9 cellular contexts compared by ENCODE assay signal in the genomic region with DNA sequence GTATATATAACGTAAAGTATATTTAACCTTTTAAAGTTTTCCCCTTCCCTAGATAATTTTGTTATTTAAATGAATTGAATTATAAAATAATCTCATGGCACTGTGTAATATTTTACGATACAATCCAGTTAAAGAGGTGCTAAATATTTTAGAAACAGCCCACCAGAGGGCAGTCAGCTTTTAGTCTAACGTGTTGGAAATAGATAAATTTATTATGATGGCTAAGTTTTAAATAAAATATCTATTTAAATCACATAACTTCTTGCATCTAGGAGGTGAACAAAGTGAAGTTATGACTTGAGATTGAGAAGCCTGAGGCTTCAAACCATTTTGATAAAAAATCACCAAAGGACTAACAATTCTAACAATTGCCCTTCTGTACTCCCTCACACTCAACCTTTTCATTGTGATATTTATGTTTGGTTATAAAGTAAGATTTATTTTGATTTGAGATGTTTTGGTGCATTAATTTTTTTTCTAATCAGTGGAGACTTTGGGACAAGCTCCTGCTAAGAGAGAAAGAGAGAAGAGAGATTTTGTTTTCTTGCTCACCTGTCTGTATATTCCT.
DNase-seq lines count a peak whose midpoint lies in the region; FAIRE-seq and TF ChIP-seq lines count a peak whose summit lies in the region.
"Had no signal": no experiment of that assay in that cellular context is flagged by ENCODE, and none has a peak within 500 bp of the region (broad histone marks: within the 10 kb centered on the region; RNA-seq: fewer than 3 reads in every experiment).

No MANE protein-coding gene starts in this region.

- TF ChIP-seq CTCF in endodermal cell (conservative IDR thresholded peaks at IDR 0.05) (peak; percentile 77), parathyroid adenoma (IDR thresholded peaks at IDR 0.05) (peak; percentile 69), suprapubic skin (IDR thresholded peaks at IDR 0.05) (no peak)

- no peak overlapping the region for H3K27ac Mint-ChIP-seq in endodermal cell

- H3K4me3 ChIP-seq in endodermal cell (ENCODE audit: low read length), result no peak overlapping the region
- no peak overlapping the region for H3K4me3 ChIP-seq in parathyroid adenoma (ENCODE audit: low read depth, low read length)
- H3K4me3 ChIP-seq in suprapubic skin, result no peak overlapping the region
- H3K4me3 ChIP-seq: BLaER1 had no signal

- no peaks in the 10 kb centered on the region for H3K36me3 ChIP-seq in endodermal cell (ENCODE audit: control insufficient read depth, insufficient read depth, low read length)
- H3K36me3 ChIP-seq in parathyroid adenoma (ENCODE audit: control insufficient read depth, insufficient read depth, low read length), result no peaks in the 10 kb centered on the region
- no peaks in the 10 kb centered on the region for H3K36me3 ChIP-seq in suprapubic skin
- H3K36me3 ChIP-seq: BLaER1 had no signal

- TF ChIP-seq EP300 in Ishikawa (IDR thresholded peaks at IDR 0.05; ENCODE audit: borderline replicate concordance), result no peak
- no peak for TF ChIP-seq EP300 in suprapubic skin (IDR thresholded peaks at IDR 0.05)

- H3K9me3 ChIP-seq in endodermal cell (ENCODE audit: control insufficient read depth, low read length), result no peaks in the 10 kb centered on the region
- H3K9me3 ChIP-seq in parathyroid adenoma (ENCODE audit: control insufficient read depth, low read length), result no peaks in the 10 kb centered on the region
- H3K9me3 ChIP-seq in suprapubic skin, result no peaks in the 10 kb centered on the region
- H3K9me3 ChIP-seq: BLaER1 had no signal

- TF ChIP-seq RAD21 in Ishikawa (IDR thresholded peaks at IDR 0.05; ENCODE audit: low read depth), result peak; percentile 60

- H3K9ac ChIP-seq in endodermal cell (ENCODE audit: extremely low read depth, low read length, poor library complexity, severe bottlenecking) (no peak overlapping the region), parathyroid adenoma (no peak overlapping the region)
- H3K9ac ChIP-seq: BLaER1 had no signal

- H3K4me1 Mint-ChIP-seq in endodermal cell, result peaks cover 22% of the 10 kb centered on the region

- FAIRE-seq in RCC 7860 (lab: Jason Lieb, UNC), result peak; percentile 93

- whole genome bisulfite sequencing in endodermal cell (ENCODE audit: insufficient coverage in 1 of 2, insufficient read length in 1 of 2), 2 experiments, result 78% methylated on average over 1 of the region's 3 CpGs; no CpG with 5 or more reads in 1 of the 2 experiments
- 11% methylated on average over 3 of the region's 3 CpGs for WGBS in suprapubic skin

- H3K27me3 ChIP-seq in endodermal cell (ENCODE audit: control insufficient read depth, insufficient read depth, low read length, poor library complexity, severe bottlenecking) (peaks cover 37% of the 10 kb centered on the region), parathyroid adenoma (ENCODE audit: control insufficient read depth, insufficient read depth, low read length) (no peaks in the 10 kb centered on the region), suprapubic skin (peaks cover 35% of the 10 kb centered on the region)
- H3K27me3 ChIP-seq: BLaER1 had no signal

- H3K9me3 Mint-ChIP-seq in endodermal cell, result no peaks in the 10 kb centered on the region

- H3K4me2 ChIP-seq in parathyroid adenoma (ENCODE audit: low read length), result no peak overlapping the region
- H3K4me2 ChIP-seq: BLaER1 had no signal

- H3K79me2 ChIP-seq in parathyroid adenoma, result no peaks in the 10 kb centered on the region

- H3K4me1 ChIP-seq in endodermal cell (ENCODE audit: control insufficient read depth, insufficient read depth, low read length) (peaks cover 10% of the 10 kb centered on the region), parathyroid adenoma (no peaks in the 10 kb centered on the region), suprapubic skin (no peaks in the 10 kb centered on the region)

- no peak overlapping the region for H2AFZ ChIP-seq in parathyroid adenoma

- no peaks in the 10 kb centered on the region for H3K36me3 Mint-ChIP-seq in endodermal cell (ENCODE audit: low read depth)

- peak; percentile 29 for DNase-seq in NCI-H1436 (lab: John Stamatoyannopoulos, UW)
- DNase-seq in NCI-H1436 treated with DMSO at 0.1 percent for 48 hours (lab: John Stamatoyannopoulos, UW), result no peak
- DNase-seq in RCC 7860 (ENCODE audit: low spot score), result peak; percentile 30
- no peak for DNase-seq in endodermal cell
- DNase-seq in suprapubic skin (ENCODE audit: low spot score in 2 of 2), result no peak
- DNase-seq in effector CD8-positive, alpha-beta T cell (lab: John Stamatoyannopoulos, UW), result no peak

- no peak for TF ChIP-seq POLR2A in suprapubic skin (IDR thresholded peaks at IDR 0.05)

- H3K27me3 Mint-ChIP-seq in endodermal cell (ENCODE audit: insufficient read depth), result peaks cover 46% of the 10 kb centered on the region

- H3K4me3 Mint-ChIP-seq in endodermal cell, result no peak overlapping the region

- H3K27ac ChIP-seq in endodermal cell (ENCODE audit: low read depth, low read length), result no peak overlapping the region
- H3K27ac ChIP-seq in parathyroid adenoma, result no peak overlapping the region
- H3K27ac ChIP-seq in suprapubic skin, result no peak overlapping the region
- H3K27ac ChIP-seq: BLaER1 had no signal

TF ChIP-seq in Ishikawa, 13 proteins besides CTCF, POLR2A, EP300 and RAD21:
- TF ChIP-seq TAF1 (IDR thresholded peaks at IDR 0.05; ENCODE audit: low read depth) (no peak), EGR1 (IDR thresholded peaks at IDR 0.05) (no peak), CREB1 (IDR thresholded peaks at IDR 0.05; ENCODE audit: low read depth) (no peak), TEAD4 (IDR thresholded peaks at IDR 0.05) (no peak)

Comparison
In these comparisons a context has a peak if more than half of its experiments do, and no peak if none do; other contexts are left out.
1. DNase-seq: peak in NCI-H1436 (single experiment) and RCC 7860 (single experiment); none in NCI-H1436 treated with DMSO at 0.1 percent for 48 hours (single experiment), endodermal cell (single experiment), suprapubic skin (0 of 2) and effector CD8-positive, alpha-beta T cell (single experiment).
2. CTCF ChIP-seq: peak in endodermal cell (single experiment) and parathyroid adenoma (single experiment); none in suprapubic skin (0 of 2).